In the genomic region with DNA sequence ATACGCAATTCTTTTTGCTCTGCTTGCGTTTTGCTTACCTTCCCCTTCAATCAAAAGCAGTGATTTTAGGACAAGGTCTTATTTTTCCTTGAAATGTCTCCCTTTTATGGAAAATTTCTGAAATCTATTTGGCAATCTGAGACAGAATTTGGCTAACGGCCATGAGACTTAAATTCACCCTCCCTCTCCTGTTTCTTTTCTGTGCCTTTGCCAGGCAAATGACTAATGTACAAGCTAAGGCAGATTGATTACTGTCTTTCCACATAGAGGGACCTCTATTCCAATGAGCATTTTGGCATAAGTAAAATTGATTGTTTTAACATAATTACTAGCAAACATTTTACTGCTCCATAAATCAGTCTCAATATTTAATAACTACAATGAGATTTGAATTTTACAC, we compare ENCODE assay signal across 24 cellular contexts. TPM values are rescaled to one million over a fixed set of nuclear protein-coding genes. Genes with fewer than 3 reads are reported as not detected.
DNase-seq lines count a peak whose midpoint lies in the region; ATAC-seq and TF ChIP-seq lines count a peak whose summit lies in the region.
"Had no signal": no experiment of that assay in that cellular context is flagged by ENCODE, and none has a peak within 500 bp of the region (broad histone marks: within the 10 kb centered on the region; RNA-seq: fewer than 3 reads in every experiment).

No MANE protein-coding gene starts in this region.

- H3K4me1 Mint-ChIP-seq in endodermal cell = peaks cover 4% of the 10 kb centered on the region
- H3K4me1 Mint-ChIP-seq: activated naive CD8-positive, alpha-beta T cell treated with anti-CD3 and anti-CD28 coated beads, Interleukin-2, amount 10 ng/mL, durations not matched to agents 7 days and 5 days; naive thymus-derived CD4-positive, alpha-beta T cell had no signal

- H3K9ac ChIP-seq in endodermal cell (ENCODE audit: extremely low read depth, low read length, poor library complexity, severe bottlenecking) = no peak overlapping the region
- H3K9ac ChIP-seq: BLaER1 treated with 17β-estradiol and CSF1 and Interleukin-3, amounts not matched to agents 10 nM and 100 nM had no signal

- no peak for ATAC-seq in HG03045 (IDR thresholded peaks at IDR 0.05; ENCODE audit: unreplicated experiment)
- ATAC-seq: activated CD8-positive, alpha-beta T cell treated with anti-CD3 and anti-CD28 coated beads, Interleukin-2, amount 10 ng/mL, durations not matched to agents 7 days and 5 days; foreskin keratinocyte; naive thymus-derived CD4-positive, alpha-beta T cell had no signal

- H3K27ac Mint-ChIP-seq in endodermal cell = no peak overlapping the region
- H3K27ac Mint-ChIP-seq: activated CD8-positive, alpha-beta T cell treated with anti-CD3 and anti-CD28 coated beads, Interleukin-2, amount 10 ng/mL, durations not matched to agents 7 days and 5 days; activated naive CD8-positive, alpha-beta T cell treated with anti-CD3 and anti-CD28 coated beads, Interleukin-2, amount 10 ng/mL, durations not matched to agents 7 days and 5 days; naive thymus-derived CD4-positive, alpha-beta T cell had no signal

- peak; percentile 16 for DNase-seq in Ammon's horn (ENCODE audit: low spot score)
- peak; percentile 34 for DNase-seq in RPMI7951 (ENCODE audit: low read depth)
- peak; percentile 37 for DNase-seq in choroid plexus epithelial cell (ENCODE audit: low read depth)
- peak; percentile 53 for DNase-seq in iris pigment epithelial cell (ENCODE audit: low read depth)
- DNase-seq in NCI-H524 treated with DMSO at 0.1 percent for 48 hours (lab: John Stamatoyannopoulos, UW) = no peak
- no peak for DNase-seq in endodermal cell
- no peak for DNase-seq in inferior parietal cortex (ENCODE audit: extremely low spot score)
- DNase-seq: activated CD4-positive, alpha-beta T cell treated with anti-CD3 and anti-CD28 coated beads for 1 hour; activated CD8-positive, alpha-beta T cell treated with anti-CD3 and anti-CD28 coated beads, Interleukin-2, amount 10 ng/mL, durations not matched to agents 7 days and 5 days; activated effector memory CD4-positive, alpha-beta T cell treated with Interleukin-2 at 50 U/mL for 16 hours; activated naive CD8-positive, alpha-beta T cell treated with anti-CD3 and anti-CD28 coated beads, Interleukin-2, amount 10 ng/mL, durations not matched to agents 7 days and 5 days; activated T-cell treated with anti-CD3 and anti-CD28 coated beads for 4 hours; brain microvascular endothelial cell; Caco-2; colonic mucosa; DND-41; H7; Karpas-422; left ventricle myocardium inferior; naive thymus-derived CD4-positive, alpha-beta T cell; NCI-H1694 treated with DMSO at 0.1 percent for 48 hours had no signal

- TF ChIP-seq CTCF in choroid plexus epithelial cell (conservative IDR thresholded peaks at IDR 0.05; ENCODE audit: low read depth, low read length) = no peak
- no peak for TF ChIP-seq CTCF in endodermal cell (conservative IDR thresholded peaks at IDR 0.05)

- H3K36me3 ChIP-seq in endodermal cell (ENCODE audit: control insufficient read depth, insufficient read depth, low read length) = no peaks in the 10 kb centered on the region
- H3K36me3 ChIP-seq: BLaER1 treated with 17β-estradiol and CSF1 and Interleukin-3, amounts not matched to agents 10 nM and 100 nM; brain microvascular endothelial cell; colonic mucosa; left ventricle myocardium inferior had no signal

- no peaks in the 10 kb centered on the region for H3K36me3 Mint-ChIP-seq in endodermal cell (ENCODE audit: low read depth)
- H3K36me3 Mint-ChIP-seq: activated naive CD8-positive, alpha-beta T cell treated with anti-CD3 and anti-CD28 coated beads, Interleukin-2, amount 10 ng/mL, durations not matched to agents 7 days and 5 days; naive thymus-derived CD4-positive, alpha-beta T cell had no signal

- 95% methylated on average over 3 of the region's 3 CpGs for WGBS in endodermal cell (ENCODE audit: insufficient coverage in 1 of 2, insufficient read length in 1 of 2), 2 experiments

- peaks cover 3% of the 10 kb centered on the region for H3K4me1 ChIP-seq in endodermal cell (ENCODE audit: control insufficient read depth, insufficient read depth, low read length)
- H3K4me1 ChIP-seq: Caco-2, colonic mucosa, foreskin keratinocyte, left ventricle myocardium inferior had no signal

- no peaks in the 10 kb centered on the region for H3K27me3 ChIP-seq in endodermal cell (ENCODE audit: control insufficient read depth, insufficient read depth, low read length, poor library complexity, severe bottlenecking)
- H3K27me3 ChIP-seq: BLaER1 treated with 17β-estradiol and CSF1 and Interleukin-3, amounts not matched to agents 10 nM and 100 nM; brain microvascular endothelial cell; colonic mucosa; foreskin keratinocyte had no signal

- no peaks in the 10 kb centered on the region for H3K27me3 Mint-ChIP-seq in endodermal cell (ENCODE audit: insufficient read depth)

- no peak overlapping the region for H3K4me3 ChIP-seq in choroid plexus epithelial cell (ENCODE audit: low read depth, low read length)
- no peak overlapping the region for H3K4me3 ChIP-seq in endodermal cell (ENCODE audit: low read length)
- H3K4me3 ChIP-seq: BLaER1 treated with 17β-estradiol and CSF1 and Interleukin-3, amounts not matched to agents 10 nM and 100 nM; colonic mucosa; left ventricle myocardium inferior had no signal

- H3K4me3 Mint-ChIP-seq in endodermal cell = no peak overlapping the region
- H3K4me3 Mint-ChIP-seq: activated CD8-positive, alpha-beta T cell treated with anti-CD3 and anti-CD28 coated beads, Interleukin-2, amount 10 ng/mL, durations not matched to agents 7 days and 5 days; activated naive CD8-positive, alpha-beta T cell treated with anti-CD3 and anti-CD28 coated beads, Interleukin-2, amount 10 ng/mL, durations not matched to agents 7 days and 5 days; naive thymus-derived CD4-positive, alpha-beta T cell had no signal

- no peak overlapping the region for H3K27ac ChIP-seq in endodermal cell (ENCODE audit: low read depth, low read length)
- H3K27ac ChIP-seq: BLaER1 treated with 17β-estradiol and CSF1 and Interleukin-3, amounts not matched to agents 10 nM and 100 nM; brain microvascular endothelial cell; colonic mucosa; foreskin keratinocyte; left ventricle myocardium inferior had no signal

- H3K9me3 Mint-ChIP-seq in endodermal cell = no peaks in the 10 kb centered on the region
- H3K9me3 Mint-ChIP-seq: activated naive CD8-positive, alpha-beta T cell treated with anti-CD3 and anti-CD28 coated beads, Interleukin-2, amount 10 ng/mL, durations not matched to agents 7 days and 5 days had no signal

- H3K9me3 ChIP-seq in endodermal cell (ENCODE audit: control insufficient read depth, low read length) = no peaks in the 10 kb centered on the region
- H3K9me3 ChIP-seq: BLaER1 treated with 17β-estradiol and CSF1 and Interleukin-3, amounts not matched to agents 10 nM and 100 nM; Caco-2; colonic mucosa; left ventricle myocardium inferior had no signal

RNA-seq across cellular contexts. Expression of a gene that starts 31.7 kb away (rescaled TPM):
- total RNA-seq in RPMI7951 (2014; rRNA removed; shearing (Covaris generic)) = not detected in 2 replicates
- not detected for total RNA-seq in endodermal cell
- not detected for polyA plus RNA-seq in endodermal cell (2013, experiment 1 of 2)
- polyA plus RNA-seq in endodermal cell (2013, experiment 2 of 2) = 1.0 TPM
- total RNA-seq: activated CD8-positive, alpha-beta T cell treated with anti-CD3 and anti-CD28 coated beads, Interleukin-2, amount 10 ng/mL, durations not matched to agents 7 days and 5 days; activated naive CD8-positive, alpha-beta T cell treated with anti-CD3 and anti-CD28 coated beads, Interleukin-2, amount 10 ng/mL, durations not matched to agents 7 days and 5 days; Caco-2; colonic mucosa; foreskin keratinocyte; H7; naive thymus-derived CD4-positive, alpha-beta T cell had no signal
- polyA plus RNA-seq: foreskin keratinocyte; naive thymus-derived CD4-positive, alpha-beta T cell had no signal

Comparison
In these comparisons a context has a peak if more than half of its experiments do, and no peak if none do; other contexts are left out.
1. DNase-seq: peak in Ammon's horn (single experiment), RPMI7951 (single experiment), choroid plexus epithelial cell (single experiment) and iris pigment epithelial cell (single experiment); none in NCI-H524 treated with DMSO at 0.1 percent for 48 hours (single experiment), endodermal cell (single experiment) and inferior parietal cortex (single experiment).